Comparison of ENCODE assay signal across 15 cellular contexts in the genomic region with DNA sequence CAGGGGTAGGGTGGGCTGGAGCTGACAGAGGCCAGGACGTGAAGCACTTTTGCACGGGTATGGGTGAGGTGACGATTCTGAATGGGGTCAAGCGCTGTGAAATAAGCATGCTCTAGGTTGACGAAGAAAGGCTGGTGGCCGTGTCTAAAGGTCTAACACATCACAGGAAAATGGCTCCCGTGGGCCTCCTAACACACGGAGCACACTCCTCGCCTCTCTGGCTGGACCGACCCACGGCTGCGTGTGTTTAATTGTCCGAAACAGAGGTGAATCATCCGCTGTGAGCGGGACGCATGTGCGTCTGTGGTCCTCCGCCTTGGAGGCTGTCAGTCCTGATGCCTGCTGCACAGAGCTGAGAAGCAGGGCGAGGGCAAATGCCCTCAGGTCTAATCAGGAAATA.
"Had no signal": no experiment of that assay in that cellular context is flagged by ENCODE, and none has a peak within 500 bp of the region (broad histone marks: within the 10 kb centered on the region; RNA-seq: fewer than 3 reads in every experiment).

No MANE protein-coding gene starts in this region.

- H3K9me3 ChIP-seq: adrenal gland, body of pancreas, gastrocnemius medialis, left lung, thoracic aorta, uterus had no signal

- FAIRE-seq: TTC549 had no signal

- DNase-seq: aorta, cerebellar nuclear complex, gastrocnemius medialis, kidney glomerular epithelial cell, uterus had no signal

- H3K27me3 ChIP-seq: body of pancreas, dorsolateral prefrontal cortex, uterus had no signal

- H3K27ac ChIP-seq: adrenal gland, body of pancreas, coronary artery, dorsolateral prefrontal cortex, gastrocnemius medialis, left lung, neural progenitor cell, thoracic aorta, uterus, VCaP had no signal

- H3K4me1 ChIP-seq: adrenal gland, gastrocnemius medialis, uterus had no signal

- H3K36me3 ChIP-seq: adrenal gland, gastrocnemius medialis, left lung, neural progenitor cell, thoracic aorta, uterus had no signal

- ATAC-seq: gastrocnemius medialis had no signal

- H3K4me3 ChIP-seq: adrenal gland, body of pancreas, gastrocnemius medialis, left lung, lung, thoracic aorta, uterus had no signal
